In genomic region chr4:145557720-145558119, GRCh38 we compare ENCODE assay signal across 8 cellular contexts.
DNase-seq lines count a peak whose midpoint lies in the region; ATAC-seq and TF ChIP-seq lines count a peak whose summit lies in the region.

No MANE protein-coding gene starts in this region.

- peak; percentile 85 for ATAC-seq in GM21723 (IDR thresholded peaks at IDR 0.05; ENCODE audit: unreplicated experiment)

- no peaks in the 10 kb centered on the region for H3K79me2 ChIP-seq in hepatocyte

- H3K4me2 ChIP-seq in hepatocyte, result no peak overlapping the region

- no peak for TF ChIP-seq POLR2A in spleen (IDR thresholded peaks at IDR 0.05)

- H3K9me3 ChIP-seq in hepatocyte (ENCODE audit: low read depth), result no peaks in the 10 kb centered on the region
- H3K9me3 ChIP-seq in spleen, result no peaks in the 10 kb centered on the region

- H3K36me3 ChIP-seq in hepatocyte (replicated peaks; ENCODE audit: insufficient read depth, low read depth) (no peaks in the 10 kb centered on the region), spleen (peaks cover 0 to 18% (median 0%) of the 10 kb centered on the region in 6 donors)

- WGBS in hepatocyte (ENCODE audit: low lambda C conversion rate, missing lambda C conversion rate), result 19% methylated on average over 3 of the region's 3 CpGs
- 5 to 15% (median 8%) methylated on average over 3 of the region's 3 CpGs for WGBS in spleen, 5 donors

- H3K9me2 ChIP-seq in hepatocyte (replicated peaks; ENCODE audit: insufficient read depth), result no peaks in the 10 kb centered on the region

- no peaks in the 10 kb centered on the region for H3K4me1 ChIP-seq in hepatocyte (ENCODE audit: insufficient read depth)
- peaks cover 0 to under 1% (median 0%) of the 10 kb centered on the region in 6 donors for H3K4me1 ChIP-seq in spleen

- peak; percentile 12 for DNase-seq in GF-D8 (lab: John Stamatoyannopoulos, UW)
- peak; percentile 48 for DNase-seq in Jurkat, Clone E6-1 (ENCODE audit: low read depth, low spot score)
- DNase-seq in SK-MEL-5 (ENCODE audit: low read depth, low spot score), result peak; percentile 75
- DNase-seq in amniotic stem cell (lab: John Stamatoyannopoulos, UW), result peak; percentile 42
- peak; percentile 78 for DNase-seq in hepatocyte (ENCODE audit: low spot score)
- peak; percentile 74 for DNase-seq in spleen
- DNase-seq in epidermal melanocyte (ENCODE audit: insufficient read length, low spot score), result no peak

- H4K20me1 ChIP-seq in hepatocyte (ENCODE audit: insufficient read depth, poor library complexity, severe bottlenecking), result no peaks in the 10 kb centered on the region

- H2AFZ ChIP-seq in hepatocyte, result no peak overlapping the region

- peak; percentile 74 for TF ChIP-seq CTCF in hepatocyte (IDR thresholded peaks at IDR 0.05; ENCODE audit: poor library complexity)
- TF ChIP-seq CTCF in spleen (IDR thresholded peaks at IDR 0.05 in 8 of 11, conservative IDR thresholded peaks at IDR 0.05 in 3 of 11), result peak; percentile 54 to 87 (median 79)

- in situ Hi-C loops in SK-MEL-5 (cut with HindIII; ENCODE audit: low pct_unique_long_range_greater_than_20kb, low sequenced_read_pairs), result no loop called here

- H3K27ac ChIP-seq in hepatocyte, result no peak overlapping the region
- H3K27ac ChIP-seq in spleen, result no peak overlapping the region

- intact Hi-C loops in spleen (cut with DNase I; ENCODE audit: low total_unique reads), result loop anchor here (5.0 to 10.0 kb wide), 2 partner anchors 325 to 403 kb away; no protein-coding TSS in a partner anchor

- H3K27me3 ChIP-seq in hepatocyte (no peaks in the 10 kb centered on the region), spleen (replicated peaks in 1 of 7) (no peaks in the 10 kb centered on the region)

- H3K4me3 ChIP-seq in Jurkat, Clone E6-1 (ENCODE audit: low read length), result no peak overlapping the region
- H3K4me3 ChIP-seq in hepatocyte, result no peak overlapping the region
- H3K4me3 ChIP-seq in spleen, result no peak overlapping the region
